In the genomic region with DNA sequence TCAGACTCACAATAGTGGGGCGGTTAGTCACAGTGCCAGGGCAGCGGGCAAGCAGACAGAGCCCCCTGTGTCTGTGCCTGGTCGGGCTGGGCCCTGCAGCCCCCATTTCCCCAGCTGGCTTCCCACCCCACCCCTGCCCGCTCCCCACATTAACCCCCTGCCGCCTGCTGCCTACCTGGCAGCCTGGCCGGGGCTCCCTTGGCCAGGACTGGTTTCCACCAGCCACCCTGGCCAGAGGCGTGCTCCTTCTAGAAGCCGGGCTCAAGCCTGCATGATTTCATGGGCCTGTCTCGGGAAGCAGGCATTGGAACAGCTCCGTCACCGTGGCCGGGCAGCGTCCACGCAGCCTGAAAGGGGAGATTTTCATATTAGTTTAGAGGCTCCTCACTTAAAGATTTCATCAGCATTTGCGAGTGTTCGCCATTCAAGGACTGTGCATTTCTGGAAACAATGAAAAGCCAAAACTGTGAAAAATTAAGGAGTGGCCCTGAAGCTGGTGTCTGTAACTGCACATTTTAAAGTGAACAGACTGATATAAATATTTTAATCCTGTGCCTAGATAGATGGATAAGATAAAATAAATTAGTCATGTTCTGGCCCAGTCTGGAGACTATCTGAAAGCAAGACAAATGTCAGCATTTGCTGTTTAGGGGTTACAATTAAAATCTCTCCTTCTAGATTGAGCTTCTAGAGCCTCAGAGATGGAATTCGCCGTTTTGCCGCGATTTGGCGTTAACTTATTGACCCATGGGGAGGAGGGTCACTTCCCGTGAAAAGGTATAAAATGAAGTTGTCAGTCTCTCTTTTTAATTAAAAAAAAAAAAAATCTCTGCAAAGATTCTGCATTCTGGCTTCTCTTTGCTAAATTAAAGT, we compare ENCODE assay signal across 8 cellular contexts.
DNase-seq lines count a peak whose midpoint lies in the region; ATAC-seq and TF ChIP-seq lines count a peak whose summit lies in the region.

No MANE protein-coding gene starts in this region.

- in situ Hi-C loops in GM13976 (cut with MboI; ENCODE audit: low sequenced_read_pairs, unreplicated experiment) = no loop called here

- TSS peak; percentile 43 for BruUV-seq in A673 (replicated peaks; lab: Mats Ljungman, UMichigan)

- H3K4me1 ChIP-seq in A673 (ENCODE audit: insufficient read depth, low read length, poor library complexity, severe bottlenecking) (peaks cover 61% of the 10 kb centered on the region), mucosa of stomach (ENCODE audit: control insufficient read depth, insufficient read depth, low read length) (peaks cover 75% of the 10 kb centered on the region)

- no peak for ATAC-seq in GM19023 (IDR thresholded peaks at IDR 0.05; ENCODE audit: unreplicated experiment)

- H3K4me3 ChIP-seq in A673 (ENCODE audit: low read depth, low read length, poor library complexity, severe bottlenecking) (peak overlapping the region; percentile 34), mucosa of stomach (ENCODE audit: low read length) (peak overlapping the region; percentile 71)

- H3K36me3 ChIP-seq in A673 (ENCODE audit: insufficient read depth, low read length, poor library complexity, severe bottlenecking) (no peaks in the 10 kb centered on the region), mucosa of stomach (ENCODE audit: control insufficient read depth, insufficient read depth, low read length) (peaks cover 3% of the 10 kb centered on the region)

- no peaks in the 10 kb centered on the region for H3K9me3 ChIP-seq in A673 (ENCODE audit: low read depth, low read length, poor library complexity, severe bottlenecking)
- H3K9me3 ChIP-seq in mucosa of stomach (ENCODE audit: control insufficient read depth, low read length) = no peaks in the 10 kb centered on the region

- H3K27me3 ChIP-seq in A673 (replicated peaks; ENCODE audit: insufficient read depth, low read depth, low read length, poor library complexity) (no peaks in the 10 kb centered on the region), mucosa of stomach (ENCODE audit: control insufficient read depth, insufficient read depth, low read length) (no peaks in the 10 kb centered on the region)

- no peak for TF ChIP-seq CTCF in A673 (conservative IDR thresholded peaks at IDR 0.05; ENCODE audit: low read depth, low read length)
- no peak for TF ChIP-seq CTCF in GM13976 (IDR thresholded peaks at IDR 0.05; ENCODE audit: borderline replicate concordance, control extremely low read depth, extremely low read depth, insufficient read depth, missing control alignments)

- CTCF ChIA-PET in A673 (lab: Charles Lee) = no interaction called here

- POLR2A ChIA-PET in A673 (lab: Charles Lee; ENCODE audit: low non-redundant PET) = no interaction called here

- no peak for TF ChIP-seq RAD21 in Ishikawa (IDR thresholded peaks at IDR 0.05; ENCODE audit: low read depth)

- peak overlapping the region; percentile 80 for H3K9ac ChIP-seq in mucosa of stomach (ENCODE audit: low read length)

- DNase-seq in A673 (ENCODE audit: low spot score) (peak; percentile 57), GM13976 (ENCODE audit: low spot score) (no peak), DMS153 (lab: John Stamatoyannopoulos, UW) (no peak), DMS53 treated with DMSO at 0.1 percent for 48 hours (lab: John Stamatoyannopoulos, UW; ENCODE audit: unreplicated experiment) (no peak)

- intact Hi-C loops in A673 (cut with micrococcal nuclease; ENCODE audit: unreplicated experiment) = no loop called here

- peak overlapping the region; percentile 95 for H3K27ac ChIP-seq in A673 (ENCODE audit: low read depth, low read length, poor library complexity, severe bottlenecking)
- H3K27ac ChIP-seq in cingulate gyrus (ENCODE audit: low read depth, low read length) = peak overlapping the region; percentile 98

- no peak for TF ChIP-seq EP300 in Ishikawa (IDR thresholded peaks at IDR 0.05; ENCODE audit: borderline replicate concordance)

TF ChIP-seq in Ishikawa, 13 proteins besides CTCF, POLR2A, EP300 and RAD21:
- TF ChIP-seq ZBTB7A (IDR thresholded peaks at IDR 0.05; ENCODE audit: low read depth) (no peak), CREB1 (IDR thresholded peaks at IDR 0.05; ENCODE audit: low read depth) (no peak), YY1 (IDR thresholded peaks at IDR 0.05; ENCODE audit: low read depth) (no peak)
- TF ChIP-seq, protein P1, sequence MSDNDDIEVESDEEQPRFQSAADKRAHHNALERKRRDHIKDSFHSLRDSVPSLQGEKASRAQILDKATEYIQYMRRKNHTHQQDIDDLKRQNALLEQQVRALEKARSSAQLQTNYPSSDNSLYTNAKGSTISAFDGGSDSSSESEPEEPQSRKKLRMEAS (IDR thresholded peaks at IDR 0.05) = 0 out of 2 replicates have a peak, but pooled peaks have one; percentile 9
